Comparison of ENCODE assay signal across 1 cellular context in the genomic region with DNA sequence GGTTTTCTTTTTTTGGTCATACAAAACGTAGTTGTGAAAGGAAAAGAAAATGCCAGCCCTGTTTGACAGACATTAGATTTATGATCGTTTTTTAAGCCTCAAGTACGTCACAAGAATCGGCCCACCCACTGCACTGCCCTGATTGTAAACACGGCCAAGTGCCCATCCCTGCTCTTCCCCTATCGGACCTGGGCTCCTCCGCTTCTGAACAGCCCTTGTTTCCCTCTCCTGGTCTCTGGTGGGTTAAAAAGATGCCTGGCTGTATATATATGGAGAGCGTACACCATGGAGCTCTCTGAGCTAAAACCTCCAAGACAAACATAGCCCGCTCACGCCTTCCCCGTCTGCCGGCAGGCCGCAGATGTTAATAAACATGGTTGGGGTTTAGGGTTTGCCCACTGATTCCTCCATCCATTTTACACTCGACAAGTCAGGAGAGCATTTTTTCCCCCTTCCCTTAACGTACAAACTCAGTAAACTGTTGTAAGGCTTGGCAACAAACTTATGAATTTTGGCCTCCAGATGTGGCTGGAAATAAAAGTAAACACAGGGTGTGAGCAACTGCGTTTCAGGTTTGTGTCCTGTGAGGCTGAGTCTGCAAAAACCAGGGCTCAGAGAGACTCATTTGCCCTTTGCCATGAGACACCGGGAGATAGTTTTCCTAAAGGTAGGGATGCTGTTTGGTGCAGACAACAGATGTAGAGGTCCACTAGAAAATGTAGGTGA.
TF ChIP-seq lines count a peak whose summit lies in the region.

No MANE protein-coding gene starts in this region.

TF ChIP-seq in HepG2, 621 proteins besides CTCF, POLR2A, EP300 and RAD21 (continued from another document and continues in another):
- TF ChIP-seq, protein P1, sequence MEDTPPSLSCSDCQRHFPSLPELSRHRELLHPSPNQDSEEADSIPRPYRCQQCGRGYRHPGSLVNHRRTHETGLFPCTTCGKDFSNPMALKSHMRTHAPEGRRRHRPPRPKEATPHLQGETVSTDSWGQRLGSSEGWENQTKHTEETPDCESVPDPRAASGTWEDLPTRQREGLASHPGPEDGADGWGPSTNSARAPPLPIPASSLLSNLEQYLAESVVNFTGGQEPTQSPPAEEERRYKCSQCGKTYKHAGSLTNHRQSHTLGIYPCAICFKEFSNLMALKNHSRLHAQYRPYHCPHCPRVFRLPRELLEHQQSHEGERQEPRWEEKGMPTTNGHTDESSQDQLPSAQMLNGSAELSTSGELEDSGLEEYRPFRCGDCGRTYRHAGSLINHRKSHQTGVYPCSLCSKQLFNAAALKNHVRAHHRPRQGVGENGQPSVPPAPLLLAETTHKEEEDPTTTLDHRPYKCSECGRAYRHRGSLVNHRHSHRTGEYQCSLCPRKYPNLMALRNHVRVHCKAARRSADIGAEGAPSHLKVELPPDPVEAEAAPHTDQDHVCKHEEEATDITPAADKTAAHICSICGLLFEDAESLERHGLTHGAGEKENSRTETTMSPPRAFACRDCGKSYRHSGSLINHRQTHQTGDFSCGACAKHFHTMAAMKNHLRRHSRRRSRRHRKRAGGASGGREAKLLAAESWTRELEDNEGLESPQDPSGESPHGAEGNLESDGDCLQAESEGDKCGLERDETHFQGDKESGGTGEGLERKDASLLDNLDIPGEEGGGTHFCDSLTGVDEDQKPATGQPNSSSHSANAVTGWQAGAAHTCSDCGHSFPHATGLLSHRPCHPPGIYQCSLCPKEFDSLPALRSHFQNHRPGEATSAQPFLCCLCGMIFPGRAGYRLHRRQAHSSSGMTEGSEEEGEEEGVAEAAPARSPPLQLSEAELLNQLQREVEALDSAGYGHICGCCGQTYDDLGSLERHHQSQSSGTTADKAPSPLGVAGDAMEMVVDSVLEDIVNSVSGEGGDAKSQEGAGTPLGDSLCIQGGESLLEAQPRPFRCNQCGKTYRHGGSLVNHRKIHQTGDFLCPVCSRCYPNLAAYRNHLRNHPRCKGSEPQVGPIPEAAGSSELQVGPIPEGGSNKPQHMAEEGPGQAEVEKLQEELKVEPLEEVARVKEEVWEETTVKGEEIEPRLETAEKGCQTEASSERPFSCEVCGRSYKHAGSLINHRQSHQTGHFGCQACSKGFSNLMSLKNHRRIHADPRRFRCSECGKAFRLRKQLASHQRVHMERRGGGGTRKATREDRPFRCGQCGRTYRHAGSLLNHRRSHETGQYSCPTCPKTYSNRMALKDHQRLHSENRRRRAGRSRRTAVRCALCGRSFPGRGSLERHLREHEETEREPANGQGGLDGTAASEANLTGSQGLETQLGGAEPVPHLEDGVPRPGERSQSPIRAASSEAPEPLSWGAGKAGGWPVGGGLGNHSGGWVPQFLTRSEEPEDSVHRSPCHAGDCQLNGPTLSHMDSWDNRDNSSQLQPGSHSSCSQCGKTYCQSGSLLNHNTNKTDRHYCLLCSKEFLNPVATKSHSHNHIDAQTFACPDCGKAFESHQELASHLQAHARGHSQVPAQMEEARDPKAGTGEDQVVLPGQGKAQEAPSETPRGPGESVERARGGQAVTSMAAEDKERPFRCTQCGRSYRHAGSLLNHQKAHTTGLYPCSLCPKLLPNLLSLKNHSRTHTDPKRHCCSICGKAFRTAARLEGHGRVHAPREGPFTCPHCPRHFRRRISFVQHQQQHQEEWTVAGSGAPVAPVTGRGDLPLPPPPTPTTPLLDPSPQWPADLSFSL (CRISPR knock-in tag; IDR thresholded peaks at IDR 0.05) = peak; percentile 59
- TF ChIP-seq, protein P2, sequence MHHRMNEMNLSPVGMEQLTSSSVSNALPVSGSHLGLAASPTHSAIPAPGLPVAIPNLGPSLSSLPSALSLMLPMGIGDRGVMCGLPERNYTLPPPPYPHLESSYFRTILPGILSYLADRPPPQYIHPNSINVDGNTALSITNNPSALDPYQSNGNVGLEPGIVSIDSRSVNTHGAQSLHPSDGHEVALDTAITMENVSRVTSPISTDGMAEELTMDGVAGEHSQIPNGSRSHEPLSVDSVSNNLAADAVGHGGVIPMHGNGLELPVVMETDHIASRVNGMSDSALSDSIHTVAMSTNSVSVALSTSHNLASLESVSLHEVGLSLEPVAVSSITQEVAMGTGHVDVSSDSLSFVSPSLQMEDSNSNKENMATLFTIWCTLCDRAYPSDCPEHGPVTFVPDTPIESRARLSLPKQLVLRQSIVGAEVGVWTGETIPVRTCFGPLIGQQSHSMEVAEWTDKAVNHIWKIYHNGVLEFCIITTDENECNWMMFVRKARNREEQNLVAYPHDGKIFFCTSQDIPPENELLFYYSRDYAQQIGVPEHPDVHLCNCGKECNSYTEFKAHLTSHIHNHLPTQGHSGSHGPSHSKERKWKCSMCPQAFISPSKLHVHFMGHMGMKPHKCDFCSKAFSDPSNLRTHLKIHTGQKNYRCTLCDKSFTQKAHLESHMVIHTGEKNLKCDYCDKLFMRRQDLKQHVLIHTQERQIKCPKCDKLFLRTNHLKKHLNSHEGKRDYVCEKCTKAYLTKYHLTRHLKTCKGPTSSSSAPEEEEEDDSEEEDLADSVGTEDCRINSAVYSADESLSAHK (CRISPR knock-in tag; IDR thresholded peaks at IDR 0.05; ENCODE audit: borderline replicate concordance) = 0 out of 2 replicates have a peak, but pooled peaks have one; percentile 70
- TF ChIP-seq ZSCAN30 (CRISPR knock-in tag; IDR thresholded peaks at IDR 0.05) (0 out of 2 replicates have a peak, but pooled peaks have one; percentile 14), ZIK1 (CRISPR knock-in tag; IDR thresholded peaks at IDR 0.05; ENCODE audit: borderline replicate concordance, low read depth) (no peak), ZNF781 (CRISPR knock-in tag; IDR thresholded peaks at IDR 0.05; ENCODE audit: borderline replicate concordance, not compliant biosample characterization) (peak; percentile 76), MIXL1 (CRISPR knock-in tag; IDR thresholded peaks at IDR 0.05) (no peak), ESRRA (CRISPR knock-in tag; IDR thresholded peaks at IDR 0.05; ENCODE audit: low read depth) (no peak), ZFYVE20 (CRISPR knock-in tag; IDR thresholded peaks at IDR 0.05; ENCODE audit: borderline replicate concordance, low read depth) (no peak), NR2C2 (CRISPR knock-in tag; IDR thresholded peaks at IDR 0.05; ENCODE audit: borderline replicate concordance) (no peak), ZNF335 (CRISPR knock-in tag; IDR thresholded peaks at IDR 0.05) (no peak), HOXA7 (CRISPR knock-in tag; IDR thresholded peaks at IDR 0.05) (no peak), ZBTB7A (CRISPR knock-in tag; IDR thresholded peaks at IDR 0.05) (0 out of 2 replicates have a peak, but pooled peaks have one; percentile 8), BHLHE40 (IDR thresholded peaks at IDR 0.05; ENCODE audit: low read length) (no peak), SCMH1 (CRISPR knock-in tag; IDR thresholded peaks at IDR 0.05; ENCODE audit: borderline replicate concordance) (no peak), ERF (CRISPR knock-in tag; IDR thresholded peaks at IDR 0.05) (no peak), HDAC2 (CRISPR knock-in tag; IDR thresholded peaks at IDR 0.05) (no peak), RBM22 (optimal IDR thresholded peaks at IDR 0.05; ENCODE audit: low read length) (peak; percentile 68), ZNF230 (CRISPR knock-in tag; IDR thresholded peaks at IDR 0.05) (no peak), SIX1 (CRISPR knock-in tag; IDR thresholded peaks at IDR 0.05; ENCODE audit: borderline replicate concordance) (no peak), ZBTB1 (CRISPR knock-in tag; IDR thresholded peaks at IDR 0.05; ENCODE audit: borderline replicate concordance) (no peak)
- TF ChIP-seq, protein P3, sequence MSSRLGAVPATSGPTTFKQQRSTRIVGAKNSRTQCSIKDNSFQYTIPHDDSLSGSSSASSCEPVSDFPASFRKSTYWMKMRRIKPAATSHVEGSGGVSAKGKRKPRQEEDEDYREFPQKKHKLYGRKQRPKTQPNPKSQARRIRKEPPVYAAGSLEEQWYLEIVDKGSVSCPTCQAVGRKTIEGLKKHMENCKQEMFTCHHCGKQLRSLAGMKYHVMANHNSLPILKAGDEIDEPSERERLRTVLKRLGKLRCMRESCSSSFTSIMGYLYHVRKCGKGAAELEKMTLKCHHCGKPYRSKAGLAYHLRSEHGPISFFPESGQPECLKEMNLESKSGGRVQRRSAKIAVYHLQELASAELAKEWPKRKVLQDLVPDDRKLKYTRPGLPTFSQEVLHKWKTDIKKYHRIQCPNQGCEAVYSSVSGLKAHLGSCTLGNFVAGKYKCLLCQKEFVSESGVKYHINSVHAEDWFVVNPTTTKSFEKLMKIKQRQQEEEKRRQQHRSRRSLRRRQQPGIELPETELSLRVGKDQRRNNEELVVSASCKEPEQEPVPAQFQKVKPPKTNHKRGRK (CRISPR knock-in tag; IDR thresholded peaks at IDR 0.05) = 0 out of 2 replicates have a peak, but pooled peaks have one; percentile 42
- TF ChIP-seq, protein P4, sequence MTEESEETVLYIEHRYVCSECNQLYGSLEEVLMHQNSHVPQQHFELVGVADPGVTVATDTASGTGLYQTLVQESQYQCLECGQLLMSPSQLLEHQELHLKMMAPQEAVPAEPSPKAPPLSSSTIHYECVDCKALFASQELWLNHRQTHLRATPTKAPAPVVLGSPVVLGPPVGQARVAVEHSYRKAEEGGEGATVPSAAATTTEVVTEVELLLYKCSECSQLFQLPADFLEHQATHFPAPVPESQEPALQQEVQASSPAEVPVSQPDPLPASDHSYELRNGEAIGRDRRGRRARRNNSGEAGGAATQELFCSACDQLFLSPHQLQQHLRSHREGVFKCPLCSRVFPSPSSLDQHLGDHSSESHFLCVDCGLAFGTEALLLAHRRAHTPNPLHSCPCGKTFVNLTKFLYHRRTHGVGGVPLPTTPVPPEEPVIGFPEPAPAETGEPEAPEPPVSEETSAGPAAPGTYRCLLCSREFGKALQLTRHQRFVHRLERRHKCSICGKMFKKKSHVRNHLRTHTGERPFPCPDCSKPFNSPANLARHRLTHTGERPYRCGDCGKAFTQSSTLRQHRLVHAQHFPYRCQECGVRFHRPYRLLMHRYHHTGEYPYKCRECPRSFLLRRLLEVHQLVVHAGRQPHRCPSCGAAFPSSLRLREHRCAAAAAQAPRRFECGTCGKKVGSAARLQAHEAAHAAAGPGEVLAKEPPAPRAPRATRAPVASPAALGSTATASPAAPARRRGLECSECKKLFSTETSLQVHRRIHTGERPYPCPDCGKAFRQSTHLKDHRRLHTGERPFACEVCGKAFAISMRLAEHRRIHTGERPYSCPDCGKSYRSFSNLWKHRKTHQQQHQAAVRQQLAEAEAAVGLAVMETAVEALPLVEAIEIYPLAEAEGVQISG (CRISPR knock-in tag; IDR thresholded peaks at IDR 0.05) = no peak
- TF ChIP-seq, protein P5, sequence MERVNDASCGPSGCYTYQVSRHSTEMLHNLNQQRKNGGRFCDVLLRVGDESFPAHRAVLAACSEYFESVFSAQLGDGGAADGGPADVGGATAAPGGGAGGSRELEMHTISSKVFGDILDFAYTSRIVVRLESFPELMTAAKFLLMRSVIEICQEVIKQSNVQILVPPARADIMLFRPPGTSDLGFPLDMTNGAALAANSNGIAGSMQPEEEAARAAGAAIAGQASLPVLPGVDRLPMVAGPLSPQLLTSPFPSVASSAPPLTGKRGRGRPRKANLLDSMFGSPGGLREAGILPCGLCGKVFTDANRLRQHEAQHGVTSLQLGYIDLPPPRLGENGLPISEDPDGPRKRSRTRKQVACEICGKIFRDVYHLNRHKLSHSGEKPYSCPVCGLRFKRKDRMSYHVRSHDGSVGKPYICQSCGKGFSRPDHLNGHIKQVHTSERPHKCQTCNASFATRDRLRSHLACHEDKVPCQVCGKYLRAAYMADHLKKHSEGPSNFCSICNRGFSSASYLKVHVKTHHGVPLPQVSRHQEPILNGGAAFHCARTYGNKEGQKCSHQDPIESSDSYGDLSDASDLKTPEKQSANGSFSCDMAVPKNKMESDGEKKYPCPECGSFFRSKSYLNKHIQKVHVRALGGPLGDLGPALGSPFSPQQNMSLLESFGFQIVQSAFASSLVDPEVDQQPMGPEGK (CRISPR knock-in tag; IDR thresholded peaks at IDR 0.05) = peak; percentile 24; the same call in 1 of the 2 replicates
- TF ChIP-seq, protein P6, sequence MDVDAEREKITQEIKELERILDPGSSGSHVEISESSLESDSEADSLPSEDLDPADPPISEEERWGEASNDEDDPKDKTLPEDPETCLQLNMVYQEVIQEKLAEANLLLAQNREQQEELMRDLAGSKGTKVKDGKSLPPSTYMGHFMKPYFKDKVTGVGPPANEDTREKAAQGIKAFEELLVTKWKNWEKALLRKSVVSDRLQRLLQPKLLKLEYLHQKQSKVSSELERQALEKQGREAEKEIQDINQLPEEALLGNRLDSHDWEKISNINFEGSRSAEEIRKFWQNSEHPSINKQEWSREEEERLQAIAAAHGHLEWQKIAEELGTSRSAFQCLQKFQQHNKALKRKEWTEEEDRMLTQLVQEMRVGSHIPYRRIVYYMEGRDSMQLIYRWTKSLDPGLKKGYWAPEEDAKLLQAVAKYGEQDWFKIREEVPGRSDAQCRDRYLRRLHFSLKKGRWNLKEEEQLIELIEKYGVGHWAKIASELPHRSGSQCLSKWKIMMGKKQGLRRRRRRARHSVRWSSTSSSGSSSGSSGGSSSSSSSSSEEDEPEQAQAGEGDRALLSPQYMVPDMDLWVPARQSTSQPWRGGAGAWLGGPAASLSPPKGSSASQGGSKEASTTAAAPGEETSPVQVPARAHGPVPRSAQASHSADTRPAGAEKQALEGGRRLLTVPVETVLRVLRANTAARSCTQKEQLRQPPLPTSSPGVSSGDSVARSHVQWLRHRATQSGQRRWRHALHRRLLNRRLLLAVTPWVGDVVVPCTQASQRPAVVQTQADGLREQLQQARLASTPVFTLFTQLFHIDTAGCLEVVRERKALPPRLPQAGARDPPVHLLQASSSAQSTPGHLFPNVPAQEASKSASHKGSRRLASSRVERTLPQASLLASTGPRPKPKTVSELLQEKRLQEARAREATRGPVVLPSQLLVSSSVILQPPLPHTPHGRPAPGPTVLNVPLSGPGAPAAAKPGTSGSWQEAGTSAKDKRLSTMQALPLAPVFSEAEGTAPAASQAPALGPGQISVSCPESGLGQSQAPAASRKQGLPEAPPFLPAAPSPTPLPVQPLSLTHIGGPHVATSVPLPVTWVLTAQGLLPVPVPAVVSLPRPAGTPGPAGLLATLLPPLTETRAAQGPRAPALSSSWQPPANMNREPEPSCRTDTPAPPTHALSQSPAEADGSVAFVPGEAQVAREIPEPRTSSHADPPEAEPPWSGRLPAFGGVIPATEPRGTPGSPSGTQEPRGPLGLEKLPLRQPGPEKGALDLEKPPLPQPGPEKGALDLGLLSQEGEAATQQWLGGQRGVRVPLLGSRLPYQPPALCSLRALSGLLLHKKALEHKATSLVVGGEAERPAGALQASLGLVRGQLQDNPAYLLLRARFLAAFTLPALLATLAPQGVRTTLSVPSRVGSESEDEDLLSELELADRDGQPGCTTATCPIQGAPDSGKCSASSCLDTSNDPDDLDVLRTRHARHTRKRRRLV (CRISPR knock-in tag; IDR thresholded peaks at IDR 0.05) = no peak
- TF ChIP-seq, protein P7, sequence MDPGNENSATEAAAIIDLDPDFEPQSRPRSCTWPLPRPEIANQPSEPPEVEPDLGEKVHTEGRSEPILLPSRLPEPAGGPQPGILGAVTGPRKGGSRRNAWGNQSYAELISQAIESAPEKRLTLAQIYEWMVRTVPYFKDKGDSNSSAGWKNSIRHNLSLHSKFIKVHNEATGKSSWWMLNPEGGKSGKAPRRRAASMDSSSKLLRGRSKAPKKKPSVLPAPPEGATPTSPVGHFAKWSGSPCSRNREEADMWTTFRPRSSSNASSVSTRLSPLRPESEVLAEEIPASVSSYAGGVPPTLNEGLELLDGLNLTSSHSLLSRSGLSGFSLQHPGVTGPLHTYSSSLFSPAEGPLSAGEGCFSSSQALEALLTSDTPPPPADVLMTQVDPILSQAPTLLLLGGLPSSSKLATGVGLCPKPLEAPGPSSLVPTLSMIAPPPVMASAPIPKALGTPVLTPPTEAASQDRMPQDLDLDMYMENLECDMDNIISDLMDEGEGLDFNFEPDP (CRISPR knock-in tag; conservative IDR thresholded peaks at IDR 0.05) = no peak
